Comparison of ENCODE assay signal across 20 cellular contexts in the genomic region with DNA sequence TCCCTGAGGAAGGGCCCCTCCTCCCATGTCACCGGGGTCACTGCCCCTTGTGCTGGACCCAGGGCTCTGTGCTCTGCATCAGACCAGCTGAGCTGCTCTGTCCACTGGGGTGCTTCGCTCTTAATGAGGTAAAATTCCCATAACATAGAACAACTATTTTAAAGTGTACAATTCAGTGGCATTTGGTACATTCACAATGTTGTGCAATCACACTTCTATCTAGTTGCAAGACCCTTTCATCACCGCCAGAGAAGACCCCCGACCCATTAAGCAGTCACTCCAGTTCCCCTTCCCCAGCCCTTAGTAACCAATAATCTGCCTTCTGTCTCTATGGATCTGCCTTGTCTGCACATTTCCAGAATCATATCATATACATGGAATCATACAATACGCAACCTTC.
"Had no signal": no experiment of that assay in that cellular context is flagged by ENCODE, and none has a peak within 500 bp of the region (broad histone marks: within the 10 kb centered on the region; RNA-seq: fewer than 3 reads in every experiment).

No MANE protein-coding gene starts in this region.

- H3K4me3 ChIP-seq: K562 had no signal

- H3K4me3 Mint-ChIP-seq: IgD-negative memory B cell had no signal

- DNase-seq: MV-4-11, NCI-H1048, NCI-H1105, NCI-H1417, NCI-H1436 treated with DMSO at 0.1 percent for 48 hours, NCI-H1694, NCI-H187 treated with DMSO at 0.1 percent for 48 hours, NCI-H2029 treated with DMSO at 0.1 percent for 48 hours, NCI-H2171 treated with DMSO at 0.1 percent for 48 hours, NCI-H510A, NCI-H69, NCI-H774, PC-3, SHP77 had no signal

- ATAC-seq: K562, Panc1, PC-3, SK-N-SH treated with all-trans-retinoic acid at 6 μM for 48 hours had no signal

- H3K27ac Mint-ChIP-seq: IgD-negative memory B cell had no signal

- H3K27me3 Mint-ChIP-seq: IgD-negative memory B cell had no signal

- H3K9ac ChIP-seq: KMS-11 had no signal

- H3K4me2 ChIP-seq: KMS-11 had no signal

- H3K27ac ChIP-seq: KMS-11, RWPE1 had no signal
